Comparison of ENCODE assay signal across 14 cellular contexts in the genomic region with DNA sequence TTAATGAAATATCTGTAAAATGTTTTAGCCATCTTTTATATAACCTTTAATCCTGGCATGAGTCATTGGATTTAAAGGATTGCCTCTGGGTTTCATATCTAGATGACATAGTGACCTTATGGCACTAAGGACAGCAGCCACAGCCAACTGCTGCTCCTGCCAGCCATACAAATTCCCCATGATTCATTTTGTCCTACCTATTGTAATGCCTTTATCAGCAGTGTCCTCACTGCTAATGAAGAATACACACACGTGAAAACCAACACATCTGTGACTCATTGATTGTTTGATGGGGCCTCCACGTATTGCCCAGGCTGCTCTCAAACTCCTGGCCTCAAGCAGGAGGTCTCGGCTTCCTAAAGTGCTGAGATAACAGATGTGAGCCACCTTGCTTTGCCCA.
DNase-seq lines count a peak whose midpoint lies in the region; ATAC-seq, FAIRE-seq and TF ChIP-seq lines count a peak whose summit lies in the region.
"Had no signal": no experiment of that assay in that cellular context is flagged by ENCODE, and none has a peak within 500 bp of the region (broad histone marks: within the 10 kb centered on the region; RNA-seq: fewer than 3 reads in every experiment).

No MANE protein-coding gene starts in this region.

- no peak for TF ChIP-seq CTCF in VCaP (conservative IDR thresholded peaks at IDR 0.05)

- DNase-seq in COLO829 (ENCODE audit: low spot score) = peak; percentile 10
- DNase-seq in HuH-7 (ENCODE audit: low spot score) = peak; percentile 10
- no peak for DNase-seq in NCI-H187 treated with DMSO at 0.1 percent for 48 hours (lab: John Stamatoyannopoulos, UW)
- no peak for DNase-seq in activated naive CD4-positive, alpha-beta T cell treated with Interleukin-2 at 50 U/mL for 16 hours
- DNase-seq in activated gamma-delta T cell (lab: John Stamatoyannopoulos, UW) = no peak
- DNase-seq: activated naive CD4-positive, alpha-beta T cell treated with anti-CD3 and anti-CD28 coated beads, Interleukin-2, amount 10 ng/mL, durations not matched to agents 7 days and 5 days; DMS79; esophagus squamous epithelium; RPMI8226; T-helper 9 cell had no signal

- no peak for ATAC-seq in GM19035 (IDR thresholded peaks at IDR 0.05; ENCODE audit: unreplicated experiment)

- peak overlapping the region; percentile 25; the same call in 1 of the 2 replicates for H3K27ac ChIP-seq in VCaP
- H3K27ac ChIP-seq: esophagus squamous epithelium had no signal

- FAIRE-seq in islet of Langerhans (lab: Jason Lieb, UNC) = peak; percentile 21
- FAIRE-seq: GM12891 had no signal

Comparison
In these comparisons a context has a peak if more than half of its experiments do, and no peak if none do; other contexts are left out.
1. DNase-seq: peak in COLO829 (single experiment) and HuH-7 (single experiment); none in NCI-H187 treated with DMSO at 0.1 percent for 48 hours (single experiment), activated naive CD4-positive, alpha-beta T cell treated with Interleukin-2 at 50 U/mL for 16 hours (single experiment) and activated gamma-delta T cell (single experiment).